In genomic region chr6:14100098-14100497, GRCh38 we compare ENCODE assay signal across 1 cellular context.
TF ChIP-seq lines count a peak whose summit lies in the region.

No MANE protein-coding gene starts in this region.

TF ChIP-seq in K562, 482 proteins besides CTCF, POLR2A, EP300 and RAD21:
- TF ChIP-seq HOMEZ (CRISPR knock-in tag; IDR thresholded peaks at IDR 0.05) (no peak), SREBF2 (CRISPR knock-in tag; IDR thresholded peaks at IDR 0.05) (no peak), ZFP91 (CRISPR knock-in tag; IDR thresholded peaks at IDR 0.05) (no peak), BACH1 (tag; IDR thresholded peaks at IDR 0.05) (no peak), NFIC (IDR thresholded peaks at IDR 0.05) (peak; percentile 38; the same call in 1 of the 2 replicates), BDP1 (IDR thresholded peaks at IDR 0.05; ENCODE audit: insufficient read depth, insufficient read length) (no peak), POU5F1 (IDR thresholded peaks at IDR 0.05; ENCODE audit: borderline replicate concordance, low read depth, low read length, partially characterized antibody) (no peak), THAP12 (CRISPR knock-in tag; IDR thresholded peaks at IDR 0.05) (no peak)
TF ChIP-seq in K562: peak in this region for 1.
